ENCODE assay signal across 8 cellular contexts in the genomic region with DNA sequence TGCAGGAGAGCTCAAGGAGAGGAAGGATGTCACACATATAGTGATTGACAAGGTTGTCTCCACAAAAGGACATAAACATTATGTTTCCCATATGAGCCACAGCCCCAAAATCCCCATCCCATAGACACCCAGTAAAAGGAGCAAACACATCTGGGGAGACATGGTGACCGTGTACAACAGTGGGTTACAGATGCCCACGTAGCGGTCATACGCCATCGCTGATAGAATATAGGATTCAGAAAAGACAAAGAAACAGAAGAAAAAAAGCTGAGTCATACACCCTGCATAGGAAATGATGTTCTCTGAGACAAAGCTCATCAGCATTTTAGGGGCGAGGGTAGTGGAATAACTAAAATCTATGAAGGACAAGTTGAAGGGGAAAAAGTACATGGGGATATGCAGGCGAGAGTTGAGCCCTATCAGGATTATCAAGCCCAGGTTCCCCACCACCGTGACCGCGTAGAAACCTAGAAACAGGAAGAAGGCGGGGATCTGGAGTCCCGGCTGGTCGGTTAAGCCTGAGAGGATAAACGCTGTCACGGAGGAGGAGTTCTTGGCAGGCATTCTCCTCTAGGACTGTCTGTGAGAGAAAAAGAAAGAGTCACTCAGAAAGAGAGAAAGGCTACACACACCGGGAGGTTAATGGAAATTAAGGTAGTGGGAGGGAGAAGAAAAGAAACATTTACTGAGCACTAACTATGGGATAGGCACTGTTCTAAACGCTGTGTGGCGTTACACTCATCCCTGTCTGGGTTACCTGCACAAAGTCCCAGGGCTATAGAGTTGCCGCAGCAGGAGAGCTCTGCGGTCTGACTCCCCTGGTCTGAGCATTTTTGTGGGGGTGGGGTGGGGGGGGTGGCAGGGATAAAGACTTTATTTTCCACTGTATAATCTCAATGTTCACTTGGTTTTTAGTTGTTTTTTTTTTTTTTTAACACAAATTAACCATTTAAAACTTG. TPM values are rescaled to one million over a fixed set of nuclear protein-coding genes. Genes with fewer than 3 reads are reported as not detected.
DNase-seq lines count a peak whose midpoint lies in the region; ATAC-seq and TF ChIP-seq lines count a peak whose summit lies in the region.

No MANE protein-coding gene starts in this region.

- H3K36me3 ChIP-seq in HEK293 (ENCODE audit: control insufficient read depth in 2 of 2, insufficient read depth in 1 of 2, low read length in 2 of 2), result no peaks in the 10 kb centered on the region
- no peaks in the 10 kb centered on the region for H3K36me3 ChIP-seq in breast epithelium
- no peaks in the 10 kb centered on the region for H3K36me3 ChIP-seq in left lung

- H3K9me3 ChIP-seq in HEK293 (ENCODE audit: control insufficient read depth, insufficient read depth, low read depth, low read length) (no peaks in the 10 kb centered on the region), breast epithelium (no peaks in the 10 kb centered on the region), left lung (no peaks in the 10 kb centered on the region)

- in situ Hi-C loops in Caki2 (cut with HindIII; ENCODE audit: low pct_unique_long_range_greater_than_20kb, low sequenced_read_pairs), result no loop called here

- H3K27ac ChIP-seq in HEK293 (ENCODE audit: extremely low read depth, low read depth, low read length) (no peak overlapping the region), breast epithelium (peak overlapping the region in 1 of 2 donors; percentile 52), left lung (no peak overlapping the region)

- POLR2A ChIA-PET in HEK293 (lab: Yijun Ruan, JAX), result no interaction called here

- H3K27me3 ChIP-seq in breast epithelium (no peaks in the 10 kb centered on the region), left lung (peaks cover 0 to 14% of the 10 kb centered on the region in 2 donors)

- ATAC-seq in left lung (peak; percentile 73), GM18907 (IDR thresholded peaks at IDR 0.05; ENCODE audit: unreplicated experiment) (no peak)

- DNase-seq in Caki2 (ENCODE audit: low read depth), result peak; percentile 77
- peak; percentile 32 for DNase-seq in NOMO-1 treated with DMSO at 0.1 percent for 48 hours (lab: John Stamatoyannopoulos, UW; ENCODE audit: unreplicated experiment)
- peak in 1 of 2 donors; percentile 24 for DNase-seq in breast epithelium (ENCODE audit: low spot score in 2 of 2)
- DNase-seq in left lung, result no peak
- no peak for DNase-seq in middle frontal gyrus (ENCODE audit: extremely low spot score, low spot score)
- no peak for DNase-seq in T-helper 9 cell

- no peaks in the 10 kb centered on the region for H3K4me1 ChIP-seq in HEK293 (ENCODE audit: control insufficient read depth, insufficient read depth, low read length)
- H3K4me1 ChIP-seq in breast epithelium, result no peaks in the 10 kb centered on the region
- H3K4me1 ChIP-seq in left lung, result no peaks in the 10 kb centered on the region

- TF ChIP-seq POLR2A in breast epithelium (IDR thresholded peaks at IDR 0.05), result no peak

- intact Hi-C loops in breast epithelium (cut with DNase I; ENCODE audit: low total_unique reads) (no loop called here), left lung (cut with DNase I) (no loop called here)

- H3K4me3 ChIP-seq in HEK293 (ENCODE audit: low read depth, low read length) (peak overlapping the region; percentile 38), breast epithelium (peak overlapping the region; percentile 21 to 60 (median 45)), left lung (peak overlapping the region in 1 of 2 donors; percentile 7)

- no peak for TF ChIP-seq CTCF in HEK293 (tag by site-specific recombination; IDR thresholded peaks at IDR 0.05)
- no peak for TF ChIP-seq CTCF in breast epithelium (IDR thresholded peaks at IDR 0.05)
- TF ChIP-seq CTCF in left lung (IDR thresholded peaks at IDR 0.05), result no peak

- CTCF ChIA-PET in HEK293 (lab: Yijun Ruan, JAX), result interaction anchor here (0.7 to 1.2 kb wide), 2 partner anchors 63 to 208 kb away, joined by 3 read pairs; no protein-coding TSS in a partner anchor

TF ChIP-seq in HEK293, 187 proteins besides CTCF, POLR2A, EP300 and RAD21:
- TF ChIP-seq AEBP2 (tag by site-specific recombination; IDR thresholded peaks at IDR 0.05; ENCODE audit: borderline replicate concordance), result no peak
- TF ChIP-seq ZFP69B (tag by site-specific recombination; IDR thresholded peaks at IDR 0.05), result no peak
- TF ChIP-seq, protein P1, sequence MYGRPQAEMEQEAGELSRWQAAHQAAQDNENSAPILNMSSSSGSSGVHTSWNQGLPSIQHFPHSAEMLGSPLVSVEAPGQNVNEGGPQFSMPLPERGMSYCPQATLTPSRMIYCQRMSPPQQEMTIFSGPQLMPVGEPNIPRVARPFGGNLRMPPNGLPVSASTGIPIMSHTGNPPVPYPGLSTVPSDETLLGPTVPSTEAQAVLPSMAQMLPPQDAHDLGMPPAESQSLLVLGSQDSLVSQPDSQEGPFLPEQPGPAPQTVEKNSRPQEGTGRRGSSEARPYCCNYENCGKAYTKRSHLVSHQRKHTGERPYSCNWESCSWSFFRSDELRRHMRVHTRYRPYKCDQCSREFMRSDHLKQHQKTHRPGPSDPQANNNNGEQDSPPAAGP (tag by site-specific recombination; IDR thresholded peaks at IDR 0.05), result no peak
- TF ChIP-seq ZNF529 (tag by site-specific recombination; IDR thresholded peaks at IDR 0.05; ENCODE audit: insufficient replicate concordance), result no peak
- TF ChIP-seq WT1 (tag by site-specific recombination; IDR thresholded peaks at IDR 0.05), result no peak
- TF ChIP-seq ZNF23 (tag by site-specific recombination; IDR thresholded peaks at IDR 0.05; ENCODE audit: borderline replicate concordance), result no peak
- no peak for TF ChIP-seq ZNF114 (tag by site-specific recombination; IDR thresholded peaks at IDR 0.05)
- no peak for TF ChIP-seq ZNF626 (tag by site-specific recombination; IDR thresholded peaks at IDR 0.05)
- no peak for TF ChIP-seq PRDM1 (tag by site-specific recombination; IDR thresholded peaks at IDR 0.05)
- TF ChIP-seq ZNF366 (tag by site-specific recombination; conservative IDR thresholded peaks at IDR 0.05), result no peak
- TF ChIP-seq ZNF600 (tag by site-specific recombination; IDR thresholded peaks at IDR 0.05), result no peak
- TF ChIP-seq BCL11A (tag by site-specific recombination; IDR thresholded peaks at IDR 0.05; ENCODE audit: low read depth), result no peak
- TF ChIP-seq ZSCAN30 (tag by site-specific recombination; IDR thresholded peaks at IDR 0.05), result no peak
- TF ChIP-seq, protein P2, sequence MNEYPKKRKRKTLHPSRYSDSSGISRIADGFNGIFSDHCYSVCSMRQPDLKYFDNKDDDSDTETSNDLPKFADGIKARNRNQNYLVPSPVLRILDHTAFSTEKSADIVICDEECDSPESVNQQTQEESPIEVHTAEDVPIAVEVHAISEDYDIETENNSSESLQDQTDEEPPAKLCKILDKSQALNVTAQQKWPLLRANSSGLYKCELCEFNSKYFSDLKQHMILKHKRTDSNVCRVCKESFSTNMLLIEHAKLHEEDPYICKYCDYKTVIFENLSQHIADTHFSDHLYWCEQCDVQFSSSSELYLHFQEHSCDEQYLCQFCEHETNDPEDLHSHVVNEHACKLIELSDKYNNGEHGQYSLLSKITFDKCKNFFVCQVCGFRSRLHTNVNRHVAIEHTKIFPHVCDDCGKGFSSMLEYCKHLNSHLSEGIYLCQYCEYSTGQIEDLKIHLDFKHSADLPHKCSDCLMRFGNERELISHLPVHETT (tag by site-specific recombination; IDR thresholded peaks at IDR 0.05), result no peak
- TF ChIP-seq ZNF350 (tag by site-specific recombination; IDR thresholded peaks at IDR 0.05), result no peak
- TF ChIP-seq ZNF335 (tag by site-specific recombination; conservative IDR thresholded peaks at IDR 0.05), result no peak
- TF ChIP-seq ZNF629 (tag by site-specific recombination; IDR thresholded peaks at IDR 0.05), result no peak
- TF ChIP-seq ZNF621 (tag by site-specific recombination; IDR thresholded peaks at IDR 0.05), result no peak
- no peak for TF ChIP-seq ZNF843 (tag by site-specific recombination; IDR thresholded peaks at IDR 0.05)

RNA-seq across cellular contexts. Expression of gene OR8B8, which starts 36.1 kb away (rescaled TPM):
- not detected in 2 replicates for total RNA-seq in Caki2 (2014; rRNA removed; shearing (Covaris generic); ENCODE audit: low replicate concordance)
- not detected for total RNA-seq in breast epithelium
- total RNA-seq in left lung, result not detected

RNA-seq across cellular contexts. Expression of gene OR8B4, which starts 57.0 kb away (rescaled TPM):
- total RNA-seq in Caki2 (2014; rRNA removed; shearing (Covaris generic); ENCODE audit: low replicate concordance), result not detected in 2 replicates
- total RNA-seq in breast epithelium (not detected), left lung (not detected)

Comparison
In these comparisons a context has a peak if more than half of its experiments do, and no peak if none do; other contexts are left out.
1. DNase-seq: peak in Caki2 (single experiment) and NOMO-1 treated with DMSO at 0.1 percent for 48 hours (single experiment); none in left lung (0 of 2), middle frontal gyrus (single experiment) and T-helper 9 cell (single experiment).